1 cellular context compared by ENCODE assay signal in the genomic region with DNA sequence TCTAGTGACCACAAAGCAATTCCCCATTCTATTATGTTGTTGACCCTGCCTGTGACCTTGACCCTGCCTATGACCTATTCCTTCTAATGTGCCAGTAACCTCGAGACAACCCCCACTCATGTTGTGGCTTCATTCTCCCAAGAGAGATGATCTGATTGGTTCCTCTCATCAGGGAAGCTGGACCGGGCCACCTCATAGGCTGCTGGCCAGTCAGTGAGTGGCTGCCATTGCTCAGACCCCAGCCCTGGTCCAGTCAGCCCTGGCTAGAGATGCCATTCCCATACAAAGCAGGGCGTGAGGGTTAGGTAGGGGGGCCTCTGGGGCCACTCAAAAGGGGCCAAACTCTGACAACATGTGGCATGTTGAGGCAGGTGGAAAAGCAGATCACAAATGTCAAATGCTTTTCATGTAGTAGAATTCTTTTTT.
TF ChIP-seq lines count a peak whose summit lies in the region.

No MANE protein-coding gene starts in this region.

TF ChIP-seq in H1, 55 proteins besides CTCF, POLR2A, EP300 and RAD21:
- TF ChIP-seq BACH1 (IDR thresholded peaks at IDR 0.05; ENCODE audit: low read length) (no peak), POLR2AphosphoS5 (IDR thresholded peaks at IDR 0.05; ENCODE audit: low read depth, low read length) (peak; percentile 84), YY1 (IDR thresholded peaks at IDR 0.05; ENCODE audit: low read depth, low read length) (0 out of 2 replicates have a peak, but pooled peaks have one; percentile 17), NRF1 (IDR thresholded peaks at IDR 0.05; ENCODE audit: low read depth, low read length) (no peak), SP1 (IDR thresholded peaks at IDR 0.05; ENCODE audit: low read depth, low read length) (peak; percentile 72)
